20 cellular contexts compared by ENCODE assay signal in the genomic region with DNA sequence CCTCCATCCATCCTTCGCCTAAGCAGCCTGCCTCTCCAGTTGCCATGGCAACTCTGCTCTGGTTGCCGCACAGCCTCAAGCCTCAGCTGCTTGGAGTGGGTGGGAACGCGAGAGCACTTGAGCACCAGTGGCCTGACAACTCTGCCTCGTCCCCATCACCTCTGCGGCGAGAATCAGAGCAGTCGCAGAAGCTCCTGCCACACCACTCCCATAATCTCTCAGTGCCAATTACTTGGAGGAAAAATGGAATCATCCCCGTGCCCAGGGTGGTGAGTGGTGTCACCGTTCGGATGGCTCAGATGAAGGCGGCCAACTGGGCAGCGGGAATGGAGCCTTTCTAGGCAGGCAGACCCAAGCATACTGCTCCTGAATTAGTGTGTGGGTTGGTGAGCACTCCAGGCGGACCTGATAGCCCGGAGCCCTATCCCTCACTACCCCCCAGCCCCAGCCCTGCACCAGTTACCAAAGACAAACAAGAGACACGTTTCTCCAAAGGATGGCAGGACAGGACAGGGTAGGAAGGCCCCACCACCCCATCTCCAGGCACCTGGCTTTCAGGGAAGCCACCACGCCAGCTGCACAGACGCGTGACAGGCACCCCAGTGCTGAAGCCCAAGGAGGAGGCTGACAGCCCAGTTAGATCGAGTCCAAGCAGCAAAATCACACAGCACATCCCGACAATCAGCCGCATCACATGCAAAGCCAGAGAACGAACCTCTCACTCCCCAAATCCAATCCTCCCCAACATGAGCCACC.
DNase-seq lines count a peak whose midpoint lies in the region; ATAC-seq and TF ChIP-seq lines count a peak whose summit lies in the region.
"Had no signal": no experiment of that assay in that cellular context is flagged by ENCODE, and none has a peak within 500 bp of the region (broad histone marks: within the 10 kb centered on the region; RNA-seq: fewer than 3 reads in every experiment).

No MANE protein-coding gene starts in this region.

- H3K9me3 ChIP-seq in thyroid gland, result no peaks in the 10 kb centered on the region
- H3K9me3 ChIP-seq: neutrophil, transverse colon had no signal

- no peak overlapping the region for H3K4me3 Mint-ChIP-seq in WTC11
- H3K4me3 Mint-ChIP-seq: activated B cell treated with CpG ODN at 0.5 μM for 24 hours, CD14-positive monocyte, T-helper 17 cell had no signal

- peak; percentile 79 for DNase-seq in NCI-H748 (lab: John Stamatoyannopoulos, UW; ENCODE audit: unreplicated experiment)
- DNase-seq in NCI-H748 treated with DMSO at 0.1 percent for 48 hours (lab: John Stamatoyannopoulos, UW), result no peak
- DNase-seq in WTC11 (ENCODE audit: low spot score), result peak; percentile 4
- DNase-seq in left lobe of liver (ENCODE audit: low spot score), result peak; percentile 35
- DNase-seq in iPS-NIHi7 (ENCODE audit: extremely low spot score), result no peak
- DNase-seq in SIG-M5 treated with dmso at 0.1 percent for 504 hours (lab: John Stamatoyannopoulos, UW; ENCODE audit: unreplicated experiment), result no peak
- no peak for DNase-seq in thyroid gland
- DNase-seq: activated B cell treated with CpG ODN at 0.5 μM for 24 hours, dermis blood vessel endothelial cell, glutamatergic neuron, mesendoderm, NCI-H2107, T-helper 17 cell, transverse colon had no signal

- H3K36me3 ChIP-seq in thyroid gland, result no peaks in the 10 kb centered on the region
- H3K36me3 ChIP-seq: neutrophil, transverse colon had no signal

- TF ChIP-seq CTCF in WTC11 (IDR thresholded peaks at IDR 0.05) (no peak), thyroid gland (IDR thresholded peaks at IDR 0.05) (no peak)

- no peaks in the 10 kb centered on the region for H3K27me3 ChIP-seq in thyroid gland
- H3K27me3 ChIP-seq: neutrophil, transverse colon had no signal

- H3K27me3 Mint-ChIP-seq in WTC11 (ENCODE audit: low read depth), result no peaks in the 10 kb centered on the region
- H3K27me3 Mint-ChIP-seq: activated B cell treated with CpG ODN at 0.5 μM for 24 hours had no signal

- TF ChIP-seq POLR2A in thyroid gland (IDR thresholded peaks at IDR 0.05), result no peak

- POLR2A ChIA-PET in WTC11 (lab: Charles Lee), result no interaction called here

- H3K4me1 Mint-ChIP-seq in WTC11, result no peaks in the 10 kb centered on the region
- H3K4me1 Mint-ChIP-seq: activated B cell treated with CpG ODN at 0.5 μM for 24 hours, CD14-positive monocyte, T-helper 17 cell had no signal

- no peaks in the 10 kb centered on the region for H3K36me3 Mint-ChIP-seq in WTC11
- H3K36me3 Mint-ChIP-seq: CD14-positive monocyte had no signal

- no peaks in the 10 kb centered on the region; the same call in 1 of the 2 replicates for H3K9me3 Mint-ChIP-seq in WTC11

- no peak overlapping the region for H3K4me3 ChIP-seq in thyroid gland (replicated peaks in 1 of 3)
- H3K4me3 ChIP-seq: skin epidermis, transverse colon had no signal

- no peaks in the 10 kb centered on the region for H3K4me1 ChIP-seq in thyroid gland
- H3K4me1 ChIP-seq: transverse colon had no signal

- no peak overlapping the region; the same call in 1 of the 2 replicates for H3K27ac Mint-ChIP-seq in WTC11
- H3K27ac Mint-ChIP-seq: activated B cell treated with CpG ODN at 0.5 μM for 24 hours, CD14-positive monocyte, T-helper 17 cell had no signal

- WGBS in thyroid gland, 2 donors, result 73 to 82% methylated on average over 18 to 22 of the region's 23 CpGs

- CTCF ChIA-PET in WTC11 (lab: Charles Lee), result interaction anchor here (0.5 kb wide), 1 partner anchor 922 kb away, joined by 3 read pairs; no protein-coding TSS in a partner anchor

- H3K27ac ChIP-seq in temporal lobe (ENCODE audit: low read depth, low read length), result peak overlapping the region; percentile 76
- H3K27ac ChIP-seq in thyroid gland, result no peak overlapping the region
- H3K27ac ChIP-seq: neutrophil, skin epidermis, transverse colon had no signal

- ATAC-seq in WTC11 (no peak), left lobe of liver (no peak)
- ATAC-seq: esophagus mucosa, HCT116, T-helper 17 cell had no signal

- intact Hi-C loops in thyroid gland (cut with DNase I), result no loop called here

TF ChIP-seq in WTC11, 78 proteins besides CTCF, POLR2A, EP300 and RAD21 (continues in another document):
- no peak for TF ChIP-seq TEAD1 (CRISPR knock-in tag; IDR thresholded peaks at IDR 0.05)
- TF ChIP-seq, protein P1, sequence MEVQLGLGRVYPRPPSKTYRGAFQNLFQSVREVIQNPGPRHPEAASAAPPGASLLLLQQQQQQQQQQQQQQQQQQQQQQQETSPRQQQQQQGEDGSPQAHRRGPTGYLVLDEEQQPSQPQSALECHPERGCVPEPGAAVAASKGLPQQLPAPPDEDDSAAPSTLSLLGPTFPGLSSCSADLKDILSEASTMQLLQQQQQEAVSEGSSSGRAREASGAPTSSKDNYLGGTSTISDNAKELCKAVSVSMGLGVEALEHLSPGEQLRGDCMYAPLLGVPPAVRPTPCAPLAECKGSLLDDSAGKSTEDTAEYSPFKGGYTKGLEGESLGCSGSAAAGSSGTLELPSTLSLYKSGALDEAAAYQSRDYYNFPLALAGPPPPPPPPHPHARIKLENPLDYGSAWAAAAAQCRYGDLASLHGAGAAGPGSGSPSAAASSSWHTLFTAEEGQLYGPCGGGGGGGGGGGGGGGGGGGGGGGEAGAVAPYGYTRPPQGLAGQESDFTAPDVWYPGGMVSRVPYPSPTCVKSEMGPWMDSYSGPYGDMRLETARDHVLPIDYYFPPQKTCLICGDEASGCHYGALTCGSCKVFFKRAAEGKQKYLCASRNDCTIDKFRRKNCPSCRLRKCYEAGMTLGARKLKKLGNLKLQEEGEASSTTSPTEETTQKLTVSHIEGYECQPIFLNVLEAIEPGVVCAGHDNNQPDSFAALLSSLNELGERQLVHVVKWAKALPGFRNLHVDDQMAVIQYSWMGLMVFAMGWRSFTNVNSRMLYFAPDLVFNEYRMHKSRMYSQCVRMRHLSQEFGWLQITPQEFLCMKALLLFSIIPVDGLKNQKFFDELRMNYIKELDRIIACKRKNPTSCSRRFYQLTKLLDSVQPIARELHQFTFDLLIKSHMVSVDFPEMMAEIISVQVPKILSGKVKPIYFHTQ (CRISPR knock-in tag; IDR thresholded peaks at IDR 0.05), result no peak
- TF ChIP-seq, protein P2, sequence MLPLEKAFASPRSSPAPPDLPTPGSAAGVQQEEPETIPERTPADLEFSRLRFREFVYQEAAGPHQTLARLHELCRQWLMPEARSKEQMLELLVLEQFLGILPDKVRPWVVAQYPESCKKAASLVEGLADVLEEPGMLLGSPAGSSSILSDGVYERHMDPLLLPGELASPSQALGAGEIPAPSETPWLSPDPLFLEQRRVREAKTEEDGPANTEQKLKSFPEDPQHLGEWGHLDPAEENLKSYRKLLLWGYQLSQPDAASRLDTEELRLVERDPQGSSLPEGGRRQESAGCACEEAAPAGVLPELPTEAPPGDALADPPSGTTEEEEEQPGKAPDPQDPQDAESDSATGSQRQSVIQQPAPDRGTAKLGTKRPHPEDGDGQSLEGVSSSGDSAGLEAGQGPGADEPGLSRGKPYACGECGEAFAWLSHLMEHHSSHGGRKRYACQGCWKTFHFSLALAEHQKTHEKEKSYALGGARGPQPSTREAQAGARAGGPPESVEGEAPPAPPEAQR (CRISPR knock-in tag; IDR thresholded peaks at IDR 0.05), result no peak
- TF ChIP-seq IRF2 (CRISPR knock-in tag; IDR thresholded peaks at IDR 0.05; ENCODE audit: borderline replicate concordance, low read depth), result no peak
- TF ChIP-seq, protein P3, sequence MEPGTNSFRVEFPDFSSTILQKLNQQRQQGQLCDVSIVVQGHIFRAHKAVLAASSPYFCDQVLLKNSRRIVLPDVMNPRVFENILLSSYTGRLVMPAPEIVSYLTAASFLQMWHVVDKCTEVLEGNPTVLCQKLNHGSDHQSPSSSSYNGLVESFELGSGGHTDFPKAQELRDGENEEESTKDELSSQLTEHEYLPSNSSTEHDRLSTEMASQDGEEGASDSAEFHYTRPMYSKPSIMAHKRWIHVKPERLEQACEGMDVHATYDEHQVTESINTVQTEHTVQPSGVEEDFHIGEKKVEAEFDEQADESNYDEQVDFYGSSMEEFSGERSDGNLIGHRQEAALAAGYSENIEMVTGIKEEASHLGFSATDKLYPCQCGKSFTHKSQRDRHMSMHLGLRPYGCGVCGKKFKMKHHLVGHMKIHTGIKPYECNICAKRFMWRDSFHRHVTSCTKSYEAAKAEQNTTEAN (CRISPR knock-in tag; IDR thresholded peaks at IDR 0.05), result no peak
- TF ChIP-seq, protein P4, sequence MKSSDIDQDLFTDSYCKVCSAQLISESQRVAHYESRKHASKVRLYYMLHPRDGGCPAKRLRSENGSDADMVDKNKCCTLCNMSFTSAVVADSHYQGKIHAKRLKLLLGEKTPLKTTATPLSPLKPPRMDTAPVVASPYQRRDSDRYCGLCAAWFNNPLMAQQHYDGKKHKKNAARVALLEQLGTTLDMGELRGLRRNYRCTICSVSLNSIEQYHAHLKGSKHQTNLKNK (CRISPR knock-in tag; IDR thresholded peaks at IDR 0.05), result no peak
- TF ChIP-seq ATF1 (CRISPR knock-in tag; IDR thresholded peaks at IDR 0.05), result no peak
- TF ChIP-seq, protein P5, sequence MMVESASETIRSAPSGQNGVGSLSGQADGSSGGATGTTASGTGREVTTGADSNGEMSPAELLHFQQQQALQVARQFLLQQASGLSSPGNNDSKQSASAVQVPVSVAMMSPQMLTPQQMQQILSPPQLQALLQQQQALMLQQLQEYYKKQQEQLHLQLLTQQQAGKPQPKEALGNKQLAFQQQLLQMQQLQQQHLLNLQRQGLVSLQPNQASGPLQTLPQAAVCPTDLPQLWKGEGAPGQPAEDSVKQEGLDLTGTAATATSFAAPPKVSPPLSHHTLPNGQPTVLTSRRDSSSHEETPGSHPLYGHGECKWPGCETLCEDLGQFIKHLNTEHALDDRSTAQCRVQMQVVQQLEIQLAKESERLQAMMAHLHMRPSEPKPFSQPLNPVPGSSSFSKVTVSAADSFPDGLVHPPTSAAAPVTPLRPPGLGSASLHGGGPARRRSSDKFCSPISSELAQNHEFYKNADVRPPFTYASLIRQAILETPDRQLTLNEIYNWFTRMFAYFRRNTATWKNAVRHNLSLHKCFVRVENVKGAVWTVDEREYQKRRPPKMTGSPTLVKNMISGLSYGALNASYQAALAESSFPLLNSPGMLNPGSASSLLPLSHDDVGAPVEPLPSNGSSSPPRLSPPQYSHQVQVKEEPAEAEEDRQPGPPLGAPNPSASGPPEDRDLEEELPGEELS (CRISPR knock-in tag; IDR thresholded peaks at IDR 0.05), result no peak
- TF ChIP-seq ZNF232 (CRISPR knock-in tag; IDR thresholded peaks at IDR 0.05), result no peak

Comparison
In these comparisons a context has a peak if more than half of its experiments do, and no peak if none do; other contexts are left out.
1. DNase-seq: peak in NCI-H748 (single experiment), WTC11 (single experiment) and left lobe of liver (single experiment); none in NCI-H748 treated with DMSO at 0.1 percent for 48 hours (single experiment), iPS-NIHi7 (single experiment), SIG-M5 treated with dmso at 0.1 percent for 504 hours (single experiment) and thyroid gland (0 of 2).